In the genomic region with DNA sequence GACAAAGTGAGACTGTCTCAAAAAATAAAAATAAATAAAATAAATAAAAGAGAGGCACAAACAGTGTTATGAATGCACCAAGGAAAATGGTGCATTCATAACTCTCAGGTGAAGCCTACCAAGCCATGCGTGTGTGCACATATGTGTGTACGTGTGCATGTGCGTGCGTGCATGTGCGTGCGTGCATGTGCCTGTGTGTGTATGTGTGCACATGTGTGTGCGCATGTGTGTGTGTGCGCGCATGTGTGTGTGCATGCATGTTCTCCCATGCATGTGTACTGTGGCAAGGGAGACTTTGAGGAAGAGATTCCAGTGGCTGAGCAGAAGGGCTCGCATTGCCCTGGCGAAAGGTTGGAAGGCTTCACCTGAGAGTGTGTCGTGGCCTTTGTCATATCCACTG, we compare ENCODE assay signal across 24 cellular contexts. TPM values are rescaled to one million over a fixed set of nuclear protein-coding genes. Genes with fewer than 3 reads are reported as not detected.
DNase-seq lines count a peak whose midpoint lies in the region; ATAC-seq and TF ChIP-seq lines count a peak whose summit lies in the region.
"Had no signal": no experiment of that assay in that cellular context is flagged by ENCODE, and none has a peak within 500 bp of the region (broad histone marks: within the 10 kb centered on the region; RNA-seq: fewer than 3 reads in every experiment).

No MANE protein-coding gene starts in this region.

- H3K9me3 ChIP-seq in CD4-positive, alpha-beta T cell (ENCODE audit: control insufficient read depth, low read length) = no peaks in the 10 kb centered on the region
- H3K9me3 ChIP-seq: body of pancreas, HAP-1, psoas muscle, tibial nerve had no signal

- CTCF ChIA-PET in CD4-positive, alpha-beta T cell (lab: Charles Lee) = no interaction called here
- CTCF ChIA-PET in WTC11 (lab: Charles Lee) = interaction anchor here (1.7 to 1.9 kb wide), 2 partner anchors 23 to 48 kb away, joined by 3 to 11 read pairs; no protein-coding TSS in a partner anchor

- no peak for TF ChIP-seq CTCF in CD4-positive, alpha-beta T cell (IDR thresholded peaks at IDR 0.05)
- TF ChIP-seq CTCF in WTC11 (IDR thresholded peaks at IDR 0.05) = no peak
- no peak for TF ChIP-seq CTCF in natural killer cell (IDR thresholded peaks at IDR 0.05)

- H3K36me3 Mint-ChIP-seq in CD4-positive, alpha-beta T cell (ENCODE audit: low read depth) = peaks cover 61% of the 10 kb centered on the region
- H3K36me3 Mint-ChIP-seq in WTC11 = no peaks in the 10 kb centered on the region
- H3K36me3 Mint-ChIP-seq in natural killer cell = peaks cover 9% of the 10 kb centered on the region
- H3K36me3 Mint-ChIP-seq: neural progenitor cell had no signal

- no peaks in the 10 kb centered on the region for H3K9me3 Mint-ChIP-seq in CD4-positive, alpha-beta T cell
- H3K9me3 Mint-ChIP-seq in WTC11 = no peaks in the 10 kb centered on the region
- H3K9me3 Mint-ChIP-seq in natural killer cell = no peaks in the 10 kb centered on the region
- H3K9me3 Mint-ChIP-seq: activated naive CD4-positive, alpha-beta T cell treated with anti-CD3 and anti-CD28 coated beads, Interleukin-2, amount 50 U/mL, for 72 hours; endodermal cell; neural progenitor cell; stimulated activated naive CD8-positive, alpha-beta T cell treated with anti-CD3 and anti-CD28 coated beads, Interleukin-15, amount 100 ng/mL, for 72 hours had no signal

- peak overlapping the region; percentile 30 for H3K4me3 Mint-ChIP-seq in CD4-positive, alpha-beta T cell
- H3K4me3 Mint-ChIP-seq in WTC11 (no peak overlapping the region), natural killer cell (no peak overlapping the region)

- POLR2A ChIA-PET in CD4-positive, alpha-beta T cell (lab: Charles Lee) = interaction anchor here (0.9 to 1.1 kb wide), 2 partner anchors 10 to 141 kb away, joined by 3 to 5 read pairs; no protein-coding TSS in a partner anchor
- POLR2A ChIA-PET in WTC11 (lab: Charles Lee) = no interaction called here

- intact Hi-C loops in CD4-positive, alpha-beta T cell (cut with DNase I, micrococcal nuclease) = loop anchor here in 1 of 2 experiments (10.0 kb wide), 1 partner anchor 53 kb away; no protein-coding TSS in a partner anchor
- intact Hi-C loops in natural killer cell (cut with micrococcal nuclease) = loop anchor here (10.0 kb wide), 2 partner anchors 63 to 77 kb away; a partner anchor contains a TSS

- H3K27me3 ChIP-seq in CD4-positive, alpha-beta T cell (ENCODE audit: control insufficient read depth, insufficient read depth, low read length) = no peaks in the 10 kb centered on the region
- H3K27me3 ChIP-seq: body of pancreas, neural progenitor cell, tibial nerve had no signal

- H3K27ac ChIP-seq in CD4-positive, alpha-beta T cell (ENCODE audit: low read depth, low read length) = no peak overlapping the region
- H3K27ac ChIP-seq: psoas muscle had no signal

- H3K4me1 Mint-ChIP-seq in CD4-positive, alpha-beta T cell (ENCODE audit: low read depth) = peaks cover 44% of the 10 kb centered on the region
- H3K4me1 Mint-ChIP-seq in WTC11 (peaks cover 39% of the 10 kb centered on the region), natural killer cell (peaks cover 53 to 73% of the 10 kb centered on the region in 2 donors)

- no peak for ATAC-seq in CD4-positive, alpha-beta T cell (ENCODE audit: poor library complexity)
- no peak for ATAC-seq in GM18505 (IDR thresholded peaks at IDR 0.05; ENCODE audit: unreplicated experiment)
- no peak for ATAC-seq in WTC11
- no peak for ATAC-seq in natural killer cell
- no peak for ATAC-seq in HG02623 (IDR thresholded peaks at IDR 0.05; ENCODE audit: unreplicated experiment)
- ATAC-seq: activated CD4-positive, CD25-positive, alpha-beta regulatory T cell treated with anti-CD3 and anti-CD28 coated beads, Interleukin-2, amount 50 U/mL, for 24 hours; activated naive CD4-positive, alpha-beta T cell treated with anti-CD3 and anti-CD28 coated beads, Interleukin-2, amount 50 U/mL, for 72 hours; body of pancreas; left cardiac atrium; psoas muscle; SK-N-SH treated with all-trans-retinoic acid at 6 μM for 48 hours; stimulated activated naive CD8-positive, alpha-beta T cell treated with anti-CD3 and anti-CD28 coated beads, Interleukin-15, amount 100 ng/mL, for 72 hours had no signal

- peak; percentile 46 for TF ChIP-seq POLR2A in GM18505 (IDR thresholded peaks at IDR 0.05; ENCODE audit: borderline replicate concordance, extremely low read depth, insufficient read depth, insufficient read length)

- no peak for DNase-seq in CD4-positive, alpha-beta T cell
- DNase-seq in WTC11 (ENCODE audit: low spot score) = no peak
- DNase-seq in natural killer cell = no peak
- no peak for DNase-seq in medulla oblongata (ENCODE audit: extremely low spot score)
- no peak for DNase-seq in foreskin melanocyte
- DNase-seq: body of pancreas; endodermal cell; left cardiac atrium; mesendoderm; NCI-H1417 treated with DMSO at 0.1 percent for 48 hours; NCI-H510A; psoas muscle; RPMI8226; small intestine; stimulated activated CD4-positive, alpha-beta T cell treated with anti-CD3 and anti-CD28 coated beads, Interleukin-2, amount 100 ng/mL, for 48 hours; stimulated activated naive CD8-positive, alpha-beta T cell treated with anti-CD3 and anti-CD28 coated beads, Interleukin-15, amount 100 ng/mL, for 72 hours had no signal

- H3K27ac Mint-ChIP-seq in CD4-positive, alpha-beta T cell = peak overlapping the region; percentile 95
- H3K27ac Mint-ChIP-seq in WTC11 (peak overlapping the region; percentile 86), natural killer cell (peak overlapping the region; percentile 92 to 99)
- H3K27ac Mint-ChIP-seq: endodermal cell had no signal

- H3K27me3 Mint-ChIP-seq in CD4-positive, alpha-beta T cell = no peaks in the 10 kb centered on the region
- H3K27me3 Mint-ChIP-seq in WTC11 (ENCODE audit: low read depth) (no peaks in the 10 kb centered on the region), natural killer cell (ENCODE audit: low read depth in 2 of 2) (no peaks in the 10 kb centered on the region)
- H3K27me3 Mint-ChIP-seq: stimulated activated naive CD8-positive, alpha-beta T cell treated with anti-CD3 and anti-CD28 coated beads, Interleukin-15, amount 100 ng/mL, for 72 hours had no signal

TF ChIP-seq in WTC11, 78 proteins besides CTCF, POLR2A, EP300 and RAD21 (continues in another document):
- TF ChIP-seq IRF2 (CRISPR knock-in tag; IDR thresholded peaks at IDR 0.05; ENCODE audit: borderline replicate concordance, low read depth) (no peak), PRRX2 (CRISPR knock-in tag; IDR thresholded peaks at IDR 0.05) (no peak), ZNF263 (CRISPR knock-in tag; IDR thresholded peaks at IDR 0.05; ENCODE audit: low read depth) (no peak), SMAD4 (CRISPR knock-in tag; IDR thresholded peaks at IDR 0.05) (no peak), SMAD3 (CRISPR knock-in tag; IDR thresholded peaks at IDR 0.05; ENCODE audit: borderline replicate concordance) (no peak)
- TF ChIP-seq, protein P1, sequence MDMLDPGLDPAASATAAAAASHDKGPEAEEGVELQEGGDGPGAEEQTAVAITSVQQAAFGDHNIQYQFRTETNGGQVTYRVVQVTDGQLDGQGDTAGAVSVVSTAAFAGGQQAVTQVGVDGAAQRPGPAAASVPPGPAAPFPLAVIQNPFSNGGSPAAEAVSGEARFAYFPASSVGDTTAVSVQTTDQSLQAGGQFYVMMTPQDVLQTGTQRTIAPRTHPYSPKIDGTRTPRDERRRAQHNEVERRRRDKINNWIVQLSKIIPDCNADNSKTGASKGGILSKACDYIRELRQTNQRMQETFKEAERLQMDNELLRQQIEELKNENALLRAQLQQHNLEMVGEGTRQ (CRISPR knock-in tag; IDR thresholded peaks at IDR 0.05) = no peak
- TF ChIP-seq, protein P2, sequence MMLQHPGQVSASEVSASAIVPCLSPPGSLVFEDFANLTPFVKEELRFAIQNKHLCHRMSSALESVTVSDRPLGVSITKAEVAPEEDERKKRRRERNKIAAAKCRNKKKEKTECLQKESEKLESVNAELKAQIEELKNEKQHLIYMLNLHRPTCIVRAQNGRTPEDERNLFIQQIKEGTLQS (CRISPR knock-in tag; conservative IDR thresholded peaks at IDR 0.05) = no peak
- TF ChIP-seq, protein P3, sequence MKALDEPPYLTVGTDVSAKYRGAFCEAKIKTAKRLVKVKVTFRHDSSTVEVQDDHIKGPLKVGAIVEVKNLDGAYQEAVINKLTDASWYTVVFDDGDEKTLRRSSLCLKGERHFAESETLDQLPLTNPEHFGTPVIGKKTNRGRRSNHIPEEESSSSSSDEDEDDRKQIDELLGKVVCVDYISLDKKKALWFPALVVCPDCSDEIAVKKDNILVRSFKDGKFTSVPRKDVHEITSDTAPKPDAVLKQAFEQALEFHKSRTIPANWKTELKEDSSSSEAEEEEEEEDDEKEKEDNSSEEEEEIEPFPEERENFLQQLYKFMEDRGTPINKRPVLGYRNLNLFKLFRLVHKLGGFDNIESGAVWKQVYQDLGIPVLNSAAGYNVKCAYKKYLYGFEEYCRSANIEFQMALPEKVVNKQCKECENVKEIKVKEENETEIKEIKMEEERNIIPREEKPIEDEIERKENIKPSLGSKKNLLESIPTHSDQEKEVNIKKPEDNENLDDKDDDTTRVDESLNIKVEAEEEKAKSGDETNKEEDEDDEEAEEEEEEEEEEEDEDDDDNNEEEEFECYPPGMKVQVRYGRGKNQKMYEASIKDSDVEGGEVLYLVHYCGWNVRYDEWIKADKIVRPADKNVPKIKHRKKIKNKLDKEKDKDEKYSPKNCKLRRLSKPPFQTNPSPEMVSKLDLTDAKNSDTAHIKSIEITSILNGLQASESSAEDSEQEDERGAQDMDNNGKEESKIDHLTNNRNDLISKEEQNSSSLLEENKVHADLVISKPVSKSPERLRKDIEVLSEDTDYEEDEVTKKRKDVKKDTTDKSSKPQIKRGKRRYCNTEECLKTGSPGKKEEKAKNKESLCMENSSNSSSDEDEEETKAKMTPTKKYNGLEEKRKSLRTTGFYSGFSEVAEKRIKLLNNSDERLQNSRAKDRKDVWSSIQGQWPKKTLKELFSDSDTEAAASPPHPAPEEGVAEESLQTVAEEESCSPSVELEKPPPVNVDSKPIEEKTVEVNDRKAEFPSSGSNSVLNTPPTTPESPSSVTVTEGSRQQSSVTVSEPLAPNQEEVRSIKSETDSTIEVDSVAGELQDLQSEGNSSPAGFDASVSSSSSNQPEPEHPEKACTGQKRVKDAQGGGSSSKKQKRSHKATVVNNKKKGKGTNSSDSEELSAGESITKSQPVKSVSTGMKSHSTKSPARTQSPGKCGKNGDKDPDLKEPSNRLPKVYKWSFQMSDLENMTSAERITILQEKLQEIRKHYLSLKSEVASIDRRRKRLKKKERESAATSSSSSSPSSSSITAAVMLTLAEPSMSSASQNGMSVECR (CRISPR knock-in tag; IDR thresholded peaks at IDR 0.05; ENCODE audit: borderline replicate concordance) = no peak

RNA-seq across cellular contexts. Expression of a gene that starts 4.7 kb away (rescaled TPM):
- total RNA-seq in CD4-positive, alpha-beta T cell = 10 to 100 TPM; 45.7 to 48.3 TPM
- total RNA-seq in WTC11 (2021) = 2.3 to 2.4 TPM (median 2.3 TPM) in 3 replicates
- total RNA-seq in natural killer cell = 100 to 1,000 TPM; 373 to 439 (median 435) TPM

RNA-seq across cellular contexts. Expression of a gene that starts 11.2 kb away (rescaled TPM):
- under 1 TPM; 0.19 to 0.45 TPM for total RNA-seq in CD4-positive, alpha-beta T cell
- 138 to 187 TPM (median 182 TPM) in 3 replicates for total RNA-seq in WTC11 (2021)
- total RNA-seq in natural killer cell = 1 to 10 TPM; 2.5 to 6.3 (median 4.7) TPM

Comparison
In these comparisons a context has a peak if more than half of its experiments do, and no peak if none do; other contexts are left out.
1. RNA of a gene that starts 4.7 kb away (total RNA-seq): 373 to 439 TPM in natural killer cell and 45.7 to 48.3 TPM in CD4-positive, alpha-beta T cell; 2.3 to 2.4 TPM in WTC11; every median in the first group is over 10 times any median in the second.
2. RNA of a gene that starts 11.2 kb away (total RNA-seq): 138 to 187 TPM in WTC11; 2.5 to 6.3 TPM in natural killer cell and 0.19 to 0.45 TPM in CD4-positive, alpha-beta T cell; every median in the first group is over 10 times any median in the second.
3. Peak in every context shown above with its lines, with median percentiles within 50 percentile points of each other: H3K27ac Mint-ChIP-seq.